2 cellular contexts compared by ENCODE assay signal in genomic region chr6:154969796-154970195, GRCh38.
TF ChIP-seq lines count a peak whose summit lies in the region.

No MANE protein-coding gene starts in this region.

TF ChIP-seq in IMR-90, 13 proteins besides CTCF, POLR2A, EP300 and RAD21:
- TF ChIP-seq CEBPB (IDR thresholded peaks at IDR 0.05; ENCODE audit: low read depth, low read length) (no peak), NFE2L2 (IDR thresholded peaks at IDR 0.05; ENCODE audit: low read depth, low read length) (no peak), CHD1 (IDR thresholded peaks at IDR 0.05; ENCODE audit: low read depth, low read length) (no peak), SMC3 (IDR thresholded peaks at IDR 0.05; ENCODE audit: low read depth, low read length) (no peak), MAFK (IDR thresholded peaks at IDR 0.05; ENCODE audit: low read depth, low read length) (no peak)
- TF ChIP-seq, protein P1, sequence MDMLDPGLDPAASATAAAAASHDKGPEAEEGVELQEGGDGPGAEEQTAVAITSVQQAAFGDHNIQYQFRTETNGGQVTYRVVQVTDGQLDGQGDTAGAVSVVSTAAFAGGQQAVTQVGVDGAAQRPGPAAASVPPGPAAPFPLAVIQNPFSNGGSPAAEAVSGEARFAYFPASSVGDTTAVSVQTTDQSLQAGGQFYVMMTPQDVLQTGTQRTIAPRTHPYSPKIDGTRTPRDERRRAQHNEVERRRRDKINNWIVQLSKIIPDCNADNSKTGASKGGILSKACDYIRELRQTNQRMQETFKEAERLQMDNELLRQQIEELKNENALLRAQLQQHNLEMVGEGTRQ (IDR thresholded peaks at IDR 0.05; ENCODE audit: low read depth, low read length): no peak
TF ChIP-seq in IMR-90: peak in this region for 0.

TF ChIP-seq in endothelial cell of umbilical vein, 7 proteins besides CTCF, POLR2A, EP300 and RAD21:
- no peak for TF ChIP-seq EZH2 (IDR thresholded peaks at IDR 0.05; ENCODE audit: borderline replicate concordance, low read depth, low read length, severe bottlenecking)
- no peak for TF ChIP-seq MYC (IDR thresholded peaks at IDR 0.05; ENCODE audit: low read depth, low read length)
- TF ChIP-seq POLR2AphosphoS5 (IDR thresholded peaks at IDR 0.05; ENCODE audit: insufficient read depth, low read depth, low read length): no peak
- no peak for TF ChIP-seq FOS (IDR thresholded peaks at IDR 0.05; ENCODE audit: borderline replicate concordance, insufficient read depth, low read length)
- no peak for TF ChIP-seq GATA2 (IDR thresholded peaks at IDR 0.05; ENCODE audit: insufficient read depth, insufficient read length, low read depth, low read length)
- no peak for TF ChIP-seq JUN (IDR thresholded peaks at IDR 0.05; ENCODE audit: borderline replicate concordance, insufficient read depth, insufficient read length, low read depth)
- no peak for TF ChIP-seq MAX (IDR thresholded peaks at IDR 0.05; ENCODE audit: insufficient read depth, insufficient read length)
